Comparison of ENCODE assay signal across 23 cellular contexts in genomic region chr11:64430570-64430969, GRCh38.
"Had no signal": no experiment of that assay in that cellular context is flagged by ENCODE, and none has a peak within 500 bp of the region (broad histone marks: within the 10 kb centered on the region; RNA-seq: fewer than 3 reads in every experiment).

No MANE protein-coding gene starts in this region.

- H3K9ac ChIP-seq: neural progenitor cell had no signal

- H2AFZ ChIP-seq: neural progenitor cell had no signal

- FAIRE-seq: keratinocyte, pancreas had no signal

- H3K4me2 ChIP-seq: neural progenitor cell had no signal

- H3K4me3 ChIP-seq: dorsolateral prefrontal cortex, esophagus muscularis mucosa, gastroesophageal sphincter, neural progenitor cell, pancreas, prostate gland, right lobe of liver, stomach, thoracic aorta, transverse colon had no signal

- H3K27ac ChIP-seq: dorsolateral prefrontal cortex, epithelial cell of prostate, esophagus muscularis mucosa, gastroesophageal sphincter, neural progenitor cell, pancreas, prostate gland, right lobe of liver, stomach, thoracic aorta, transverse colon had no signal

- H3K9me3 ChIP-seq: pancreas, prostate gland, right lobe of liver, thoracic aorta, transverse colon had no signal

- H3K27me3 ChIP-seq: dorsolateral prefrontal cortex, neural progenitor cell, pancreas, right lobe of liver, transverse colon had no signal

- DNase-seq: cortex of kidney; dorsolateral prefrontal cortex; effector CD8-positive, alpha-beta T cell; immature natural killer cell; left cardiac atrium; left ventricle myocardium superior; naive thymus-derived CD4-positive, alpha-beta T cell; occipital lobe; stimulated activated CD4-positive, alpha-beta T cell treated with anti-CD3 and anti-CD28 coated beads, Interleukin-2, amount 100 ng/mL, for 24 hours; stimulated activated CD4-positive, alpha-beta T cell treated with anti-CD3 and anti-CD28 coated beads, Interleukin-4, amount 100 ng/mL, for 4 hours; stimulated activated naive CD4-positive, alpha-beta T cell; stomach; substantia nigra; transverse colon had no signal

- H3K4me1 ChIP-seq: esophagus muscularis mucosa, gastroesophageal sphincter, pancreas, prostate gland, right lobe of liver, stomach, transverse colon had no signal

- H3K36me3 ChIP-seq: esophagus muscularis mucosa, gastroesophageal sphincter, neural progenitor cell, pancreas, prostate gland, right lobe of liver, stomach, thoracic aorta, transverse colon had no signal
